ENCODE assay signal across 8 cellular contexts in genomic region chr3:27680517-27681246, GRCh38. TPM values are rescaled to one million over a fixed set of nuclear protein-coding genes. Genes with fewer than 3 reads are reported as not detected.
DNase-seq lines count a peak whose midpoint lies in the region; ATAC-seq and TF ChIP-seq lines count a peak whose summit lies in the region.

No MANE protein-coding gene starts in this region.

- 41 to 43% methylated on average over 3 to 5 of the region's 5 CpGs for WGBS in body of pancreas, 2 donors

- intact Hi-C loops in breast epithelium (cut with DNase I; ENCODE audit: low total_unique reads), result loop anchor here (10.0 kb wide), 1 partner anchor 1846 kb away; no protein-coding TSS in a partner anchor
- intact Hi-C loops in body of pancreas (cut with DNase I), result no loop called here

- H3K4me1 ChIP-seq in breast epithelium (no peaks in the 10 kb centered on the region), parathyroid adenoma (peaks cover 3% of the 10 kb centered on the region), body of pancreas (peaks cover 6% of the 10 kb centered on the region)

- DNase-seq in breast epithelium (ENCODE audit: low spot score in 2 of 2) (no peak), NCI-H1092 treated with DMSO at 0.1 percent for 48 hours (lab: John Stamatoyannopoulos, UW) (no peak), body of pancreas (no peak)

- no peaks in the 10 kb centered on the region for H3K36me3 ChIP-seq in breast epithelium
- no peaks in the 10 kb centered on the region for H3K36me3 ChIP-seq in parathyroid adenoma (ENCODE audit: control insufficient read depth, insufficient read depth, low read length)
- no peaks in the 10 kb centered on the region for H3K36me3 ChIP-seq in body of pancreas (replicated peaks in 1 of 2; ENCODE audit: insufficient read depth in 1 of 2, low read depth in 2 of 2)

- no peaks in the 10 kb centered on the region for H3K79me2 ChIP-seq in parathyroid adenoma

- TF ChIP-seq POLR2A in breast epithelium (IDR thresholded peaks at IDR 0.05), result no peak
- TF ChIP-seq POLR2A in body of pancreas (IDR thresholded peaks at IDR 0.05), result no peak

- TF ChIP-seq CTCF in breast epithelium (IDR thresholded peaks at IDR 0.05) (no peak), parathyroid adenoma (IDR thresholded peaks at IDR 0.05) (no peak), body of pancreas (IDR thresholded peaks at IDR 0.05) (no peak)

- H3K4me2 ChIP-seq in parathyroid adenoma (ENCODE audit: low read length), result peak overlapping the region; percentile 14

- peak; percentile 6 for ATAC-seq in GM19452 (IDR thresholded peaks at IDR 0.05; ENCODE audit: unreplicated experiment)
- ATAC-seq in HG03571 (IDR thresholded peaks at IDR 0.05; ENCODE audit: unreplicated experiment), result peak; percentile 7
- ATAC-seq in GM19467 (IDR thresholded peaks at IDR 0.05; ENCODE audit: unreplicated experiment), result no peak
- no peak for ATAC-seq in HG02970 (IDR thresholded peaks at IDR 0.05; ENCODE audit: low FRiP score, unreplicated experiment)
- no peak for ATAC-seq in body of pancreas

- H3K9ac ChIP-seq in parathyroid adenoma, result no peak overlapping the region

- peak overlapping the region; percentile 61 for H2AFZ ChIP-seq in parathyroid adenoma

- peak overlapping the region in 1 of 3 donors; percentile 29 for H3K4me3 ChIP-seq in breast epithelium
- peak overlapping the region; percentile 19 for H3K4me3 ChIP-seq in parathyroid adenoma (ENCODE audit: low read depth, low read length)
- H3K4me3 ChIP-seq in body of pancreas, result no peak overlapping the region

- no peaks in the 10 kb centered on the region for H3K9me3 ChIP-seq in breast epithelium
- no peaks in the 10 kb centered on the region for H3K9me3 ChIP-seq in parathyroid adenoma (ENCODE audit: control insufficient read depth, low read length)
- H3K9me3 ChIP-seq in body of pancreas, result no peaks in the 10 kb centered on the region

- H3K27me3 ChIP-seq in breast epithelium (no peaks in the 10 kb centered on the region), parathyroid adenoma (ENCODE audit: control insufficient read depth, insufficient read depth, low read length) (no peaks in the 10 kb centered on the region), body of pancreas (no peaks in the 10 kb centered on the region)

- H3K27ac ChIP-seq in breast epithelium (peak overlapping the region; percentile 86 to 88), parathyroid adenoma (no peak overlapping the region), body of pancreas (peak overlapping the region in 1 of 4 donors; percentile 19)

RNA-seq across cellular contexts. Expression of gene EOMES, which starts 41.4 kb away (rescaled TPM):
- under 1 TPM in 2 of 3 donors, not detected in 1; 0.48 to 0.88 TPM for total RNA-seq in breast epithelium
- total RNA-seq in body of pancreas, result under 1 TPM in 1 of 2 donors, not detected in 1; 0.52 TPM

Comparison
In these comparisons a context has a peak if more than half of its experiments do, and no peak if none do; other contexts are left out.
1. ATAC-seq: peak in GM19452 (single experiment) and HG03571 (single experiment); none in GM19467 (single experiment), HG02970 (single experiment) and body of pancreas (single experiment).